ENCODE assay signal across 1 cellular context in genomic region chr5:173759696-173760095, GRCh38.
TF ChIP-seq lines count a peak whose summit lies in the region.

No MANE protein-coding gene starts in this region.

TF ChIP-seq in HepG2, 621 proteins besides CTCF, POLR2A, EP300 and RAD21 (continued from another document):
- no peak for TF ChIP-seq KDM5B (CRISPR knock-in tag; IDR thresholded peaks at IDR 0.05; ENCODE audit: borderline replicate concordance)
TF ChIP-seq in HepG2: peak in this region for 1.
